Comparison of ENCODE assay signal across 2 cellular contexts in the genomic region with DNA sequence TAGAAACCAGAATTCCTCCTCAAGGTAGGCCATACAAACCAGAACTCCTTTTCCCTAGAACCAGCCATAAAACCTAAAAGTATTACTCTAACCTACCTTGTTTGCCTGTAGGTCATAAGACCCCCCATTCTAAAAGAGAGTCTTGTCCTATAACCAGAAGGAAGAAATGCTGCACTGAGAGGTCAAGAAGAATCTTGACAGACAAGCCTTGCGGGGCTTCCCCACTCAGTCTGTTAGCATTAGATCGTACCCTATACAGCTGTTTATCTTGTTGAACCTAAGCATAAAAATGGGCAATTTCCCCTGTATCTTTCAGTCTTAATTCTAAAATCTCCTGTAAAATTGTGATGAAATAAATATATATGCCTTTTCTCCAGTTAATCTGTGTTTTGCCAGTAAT.
TF ChIP-seq lines count a peak whose summit lies in the region.

No MANE protein-coding gene starts in this region.

TF ChIP-seq in SK-N-SH, 30 proteins besides CTCF, POLR2A, EP300 and RAD21 (continued from another document):
- TF ChIP-seq MAX (IDR thresholded peaks at IDR 0.05; ENCODE audit: low read depth): no peak
- TF ChIP-seq TCF12 (IDR thresholded peaks at IDR 0.05): no peak
- TF ChIP-seq REST (IDR thresholded peaks at IDR 0.05; ENCODE audit: low read depth, low read length): no peak
- no peak for TF ChIP-seq FOSL2 (IDR thresholded peaks at IDR 0.05; ENCODE audit: borderline replicate concordance, low read depth)
- no peak for TF ChIP-seq NFIC (IDR thresholded peaks at IDR 0.05; ENCODE audit: borderline replicate concordance)
- no peak for TF ChIP-seq JUND (IDR thresholded peaks at IDR 0.05)
- TF ChIP-seq RFX5 (IDR thresholded peaks at IDR 0.05; ENCODE audit: low read length): no peak

TF ChIP-seq in SK-N-SH treated with all-trans-retinoic acid at 6 μM for 48 hours, 23 proteins besides CTCF, POLR2A, EP300 and RAD21 (continued from another document):
- TF ChIP-seq TSHZ2 (CRISPR knock-in tag; IDR thresholded peaks at IDR 0.05) (no peak), RARB (CRISPR knock-in tag; IDR thresholded peaks at IDR 0.05) (no peak)
- TF ChIP-seq, protein P1, sequence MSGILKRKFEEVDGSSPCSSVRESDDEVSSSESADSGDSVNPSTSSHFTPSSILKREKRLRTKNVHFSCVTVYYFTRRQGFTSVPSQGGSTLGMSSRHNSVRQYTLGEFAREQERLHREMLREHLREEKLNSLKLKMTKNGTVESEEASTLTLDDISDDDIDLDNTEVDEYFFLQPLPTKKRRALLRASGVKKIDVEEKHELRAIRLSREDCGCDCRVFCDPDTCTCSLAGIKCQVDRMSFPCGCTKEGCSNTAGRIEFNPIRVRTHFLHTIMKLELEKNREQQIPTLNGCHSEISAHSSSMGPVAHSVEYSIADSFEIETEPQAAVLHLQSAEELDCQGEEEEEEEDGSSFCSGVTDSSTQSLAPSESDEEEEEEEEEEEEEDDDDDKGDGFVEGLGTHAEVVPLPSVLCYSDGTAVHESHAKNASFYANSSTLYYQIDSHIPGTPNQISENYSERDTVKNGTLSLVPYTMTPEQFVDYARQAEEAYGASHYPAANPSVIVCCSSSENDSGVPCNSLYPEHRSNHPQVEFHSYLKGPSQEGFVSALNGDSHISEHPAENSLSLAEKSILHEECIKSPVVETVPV (CRISPR knock-in tag; IDR thresholded peaks at IDR 0.05): no peak
TF ChIP-seq in SK-N-SH treated with all-trans-retinoic acid at 6 μM for 48 hours: peak in this region for 0.
